Comparison of ENCODE assay signal across 8 cellular contexts in the genomic region with DNA sequence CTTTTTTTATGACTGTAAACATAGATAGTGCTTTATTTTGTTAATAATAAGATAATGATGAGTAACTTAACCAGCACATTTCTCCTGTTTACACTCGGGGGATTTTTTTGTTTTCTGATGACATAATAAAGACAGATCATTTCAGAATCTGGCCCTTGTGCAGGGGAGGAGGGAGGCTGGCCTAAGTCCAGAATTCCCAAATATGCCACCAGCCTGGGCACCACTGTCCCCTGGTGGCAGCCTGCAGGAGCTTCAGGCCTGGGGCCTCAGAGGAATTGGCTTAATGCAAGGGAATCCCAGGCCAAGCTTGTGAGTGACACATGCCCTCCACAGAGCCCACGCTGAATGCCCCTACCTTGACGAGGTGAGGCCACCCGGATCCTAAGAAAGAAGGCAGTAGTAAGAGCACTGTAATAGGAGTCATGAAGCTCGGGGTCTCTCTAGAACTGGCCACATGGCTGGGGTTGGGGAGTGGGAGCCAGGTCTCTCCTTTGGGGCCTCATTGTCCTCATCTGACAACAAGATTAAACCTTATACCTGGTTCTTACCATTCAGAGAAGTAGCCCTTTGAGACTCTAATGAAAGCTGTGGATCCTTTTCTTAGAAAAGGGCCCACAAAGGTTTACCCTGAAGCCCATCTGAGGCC. TPM values are rescaled to one million over a fixed set of nuclear protein-coding genes. Genes with fewer than 3 reads are reported as not detected.
DNase-seq lines count a peak whose midpoint lies in the region; ATAC-seq, FAIRE-seq and TF ChIP-seq lines count a peak whose summit lies in the region.

No MANE protein-coding gene starts in this region.

- no peaks in the 10 kb centered on the region for H3K36me3 ChIP-seq in Karpas-422 (ENCODE audit: insufficient read depth, low read length)

- H3K9me3 ChIP-seq in Karpas-422 (ENCODE audit: low read length): no peaks in the 10 kb centered on the region

- H3K4me2 ChIP-seq in Karpas-422 (ENCODE audit: low read depth, low read length, poor library complexity, severe bottlenecking): no peak overlapping the region

- no peak for TF ChIP-seq POLR2A in H54 (IDR thresholded peaks at IDR 0.05; ENCODE audit: low read depth, low read length)

- peaks cover 2% of the 10 kb centered on the region; the same call in 1 of the 2 replicates for H3K4me1 ChIP-seq in Karpas-422 (ENCODE audit: low read length)

- no peaks in the 10 kb centered on the region for H3K9me2 ChIP-seq in Karpas-422 (replicated peaks; ENCODE audit: insufficient read depth, low read length)

- no peaks in the 10 kb centered on the region for H3K79me2 ChIP-seq in Karpas-422 (ENCODE audit: low read length)

- intact Hi-C loops in left ventricle myocardium superior (cut with micrococcal nuclease) (loop anchor here (5.0 kb wide), 1 partner anchor 265 kb away; a partner anchor contains a TSS), sciatic nerve (cut with DNase I) (loop anchor here (10.0 kb wide), 1 partner anchor 53 kb away; a partner anchor contains a TSS)

- no peak overlapping the region for H3K9ac ChIP-seq in Karpas-422 (ENCODE audit: low read length)

- ATAC-seq in left ventricle myocardium superior (peak; percentile 55), sciatic nerve (peak; percentile 50)

- H3K4me3 ChIP-seq in Karpas-422 (ENCODE audit: low read length): no peak overlapping the region

- no peak for FAIRE-seq in H54 (lab: Jason Lieb, UNC)
- FAIRE-seq in GM19239 (lab: Jason Lieb, UNC): no peak

- no peak overlapping the region for H3K27ac ChIP-seq in Karpas-422 (ENCODE audit: low read length)

- peak; percentile 77 for DNase-seq in Ammon's horn (ENCODE audit: low spot score)
- peak; percentile 84 for DNase-seq in H54 (ENCODE audit: insufficient read length, low spot score)
- DNase-seq in NCI-H2227 (lab: John Stamatoyannopoulos, UW; ENCODE audit: unreplicated experiment): peak; percentile 79
- peak; percentile 73 for DNase-seq in amniotic epithelial cell (ENCODE audit: low read depth)
- DNase-seq in left ventricle myocardium superior: peak; percentile 71
- no peak for DNase-seq in sciatic nerve (ENCODE audit: low spot score)
- DNase-seq in Karpas-422: no peak
- DNase-seq in GM19239 (ENCODE audit: insufficient read length, low spot score): no peak

- H4K20me1 ChIP-seq in Karpas-422 (ENCODE audit: insufficient read depth, low read depth, low read length): no peaks in the 10 kb centered on the region

- no peaks in the 10 kb centered on the region for H3K27me3 ChIP-seq in Karpas-422 (ENCODE audit: low read length)

- H2AFZ ChIP-seq in Karpas-422 (ENCODE audit: low read length): no peak overlapping the region; the same call in 1 of the 2 replicates

RNA-seq across cellular contexts. Expression of a gene that starts 24.1 kb away (rescaled TPM):
- 3.3 TPM for total RNA-seq in left ventricle myocardium superior
- 13.7 TPM for total RNA-seq in sciatic nerve
- not detected in 2 replicates for total RNA-seq in Karpas-422 (2014; rRNA removed; shearing (Covaris generic); ENCODE audit: low replicate concordance)

RNA-seq across cellular contexts. Expression of a gene that starts 38.4 kb away (rescaled TPM):
- total RNA-seq in left ventricle myocardium superior: not detected
- not detected for total RNA-seq in sciatic nerve
- not detected in 2 replicates for total RNA-seq in Karpas-422 (2014; rRNA removed; shearing (Covaris generic); ENCODE audit: low replicate concordance)

RNA-seq across cellular contexts. Expression of a gene that starts 54.8 kb away (rescaled TPM):
- total RNA-seq in left ventricle myocardium superior (12.7 TPM), sciatic nerve (56.3 TPM)
- not detected in 2 replicates for total RNA-seq in Karpas-422 (2014; rRNA removed; shearing (Covaris generic); ENCODE audit: low replicate concordance)

Comparison
In these comparisons a context has a peak if more than half of its experiments do, and no peak if none do; other contexts are left out.
1. DNase-seq: peak in Ammon's horn (single experiment), H54 (single experiment), NCI-H2227 (single experiment), amniotic epithelial cell (single experiment) and left ventricle myocardium superior (single experiment); none in sciatic nerve (single experiment), Karpas-422 (single experiment) and GM19239 (single experiment).
2. RNA of a gene that starts 54.8 kb away (total RNA-seq): 56.3 TPM in sciatic nerve (single experiment) and 12.7 TPM in left ventricle myocardium superior (single experiment); not detected in Karpas-422; every median in the first group is over 10 times any median in the second.